Comparison of ENCODE assay signal across 5 cellular contexts in the genomic region with DNA sequence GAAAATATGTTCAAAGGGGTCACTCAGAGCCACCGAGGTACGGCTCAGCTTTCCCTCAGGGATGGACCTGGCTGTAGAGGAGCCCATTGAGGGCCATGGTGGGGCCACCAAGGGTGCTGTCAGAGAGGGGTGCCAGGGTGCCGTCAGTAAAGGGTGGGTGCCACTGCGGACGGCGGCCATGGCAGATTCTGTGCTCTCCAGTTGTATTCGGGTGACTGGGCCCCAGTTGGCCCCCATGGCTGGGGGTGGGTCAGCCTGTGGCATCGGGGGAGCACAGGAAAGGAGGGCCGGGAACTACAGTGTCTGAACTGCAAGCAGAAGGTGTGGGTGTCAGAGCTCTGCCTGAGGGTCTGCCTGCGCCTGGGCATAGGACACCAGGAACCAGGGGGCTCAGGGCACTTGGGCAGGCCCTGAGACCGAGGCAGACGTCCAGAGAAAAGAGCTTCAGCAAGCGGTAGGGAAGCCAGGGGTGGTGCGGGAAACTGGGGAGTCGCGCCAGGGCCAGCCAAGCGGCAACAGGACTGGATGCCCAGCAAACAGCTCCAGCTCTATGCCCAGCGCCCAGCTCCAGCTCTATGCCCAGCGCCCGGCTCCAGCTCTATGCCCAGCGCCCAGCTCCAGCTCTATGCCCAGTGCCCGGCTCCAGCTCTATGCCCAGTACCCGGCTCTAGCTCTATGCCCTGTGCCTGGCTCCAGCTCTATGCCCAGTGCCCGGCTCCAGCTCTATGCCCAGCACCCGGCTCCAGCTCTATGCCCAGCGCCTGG.
"Had no signal": no experiment of that assay in that cellular context is flagged by ENCODE, and none has a peak within 500 bp of the region (broad histone marks: within the 10 kb centered on the region; RNA-seq: fewer than 3 reads in every experiment).

No MANE protein-coding gene starts in this region.

- ATAC-seq: GM23338, K562 had no signal

- H3K4me2 ChIP-seq: GM23338 had no signal

- H3K4me3 ChIP-seq: GM23338, K562 had no signal

- DNase-seq: H9, HCEC 1CT, IMR-90 had no signal

- H2AFZ ChIP-seq: GM23338 had no signal
